8 cellular contexts compared by ENCODE assay signal in the genomic region with DNA sequence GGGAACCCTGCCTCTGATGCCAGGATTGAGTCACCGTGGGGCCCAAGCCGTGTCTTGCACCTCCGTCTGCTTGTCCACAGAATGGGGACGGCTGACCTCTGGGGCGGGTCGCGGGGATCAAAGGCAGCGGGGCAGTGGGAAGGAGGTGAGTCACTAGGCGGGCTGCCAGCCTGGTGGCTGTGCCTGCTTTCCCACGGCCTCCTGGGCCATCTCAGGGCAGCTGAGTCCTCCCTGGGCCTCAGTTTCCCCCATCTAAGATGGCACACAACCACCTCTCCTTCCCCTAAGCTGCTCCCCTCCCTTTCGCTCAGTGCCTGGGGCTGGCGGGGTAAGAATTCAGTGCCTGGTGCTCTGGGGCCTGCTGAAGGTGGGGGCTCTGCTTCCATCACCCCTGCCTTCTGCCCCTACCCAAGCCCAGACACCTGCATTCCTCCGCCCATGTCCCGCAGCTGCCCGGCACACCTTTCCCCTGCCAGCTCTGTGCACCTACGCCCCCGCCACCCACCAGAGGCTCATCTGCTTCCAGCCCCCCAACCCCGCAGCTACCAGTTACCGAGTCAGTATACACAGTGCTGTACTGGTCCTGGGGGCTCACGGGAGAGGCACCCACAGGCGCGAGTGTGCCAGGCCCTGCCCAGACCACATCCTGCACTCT. TPM values are rescaled to one million over a fixed set of nuclear protein-coding genes. Genes with fewer than 3 reads are reported as not detected.
A peak's percentile ranks its signal among the peaks of the same experiment; 100 is the strongest.
DNase-seq lines count a peak whose midpoint lies in the region; ATAC-seq and TF ChIP-seq lines count a peak whose summit lies in the region.
"Had no signal": no experiment of that assay in that cellular context is flagged by ENCODE, and none has a peak within 500 bp of the region (broad histone marks: within the 10 kb centered on the region; RNA-seq: fewer than 3 reads in every experiment).

No MANE protein-coding gene starts in this region.

- DNase-seq in HCT116 (ENCODE audit: low read depth, low spot score) (no peak), T-helper 22 cell (ENCODE audit: low read depth) (peak; percentile 37), Right ventricle myocardium superior (peak; percentile 77)
- DNase-seq in stimulated activated naive CD4-positive, alpha-beta T cell treated with Interleukin-2 at 50 U/mL for 16 hours (lab: John Stamatoyannopoulos, UW): peak; percentile 19
- DNase-seq: natural killer cell had no signal

- H3K79me2 ChIP-seq in HCT116 (ENCODE audit: insufficient read depth, low read length): peaks cover 52% of the 10 kb centered on the region

- peak overlapping the region; percentile 100 for H3K4me2 ChIP-seq in HCT116 (ENCODE audit: low read length)

- no peak for TF ChIP-seq POLR2A in HCT116 (IDR thresholded peaks at IDR 0.05; ENCODE audit: borderline replicate concordance, extremely low read depth, insufficient read depth, insufficient read length)

- POLR2A ChIA-PET in HCT116 (lab: Charles Lee): interaction anchor here (1.0 to 2.0 kb wide), 3 partner anchors 13 to 16 kb away, joined by 5 to 11 read pairs (median 6); no protein-coding TSS in a partner anchor

- RAD21 ChIA-PET in HCT116 (lab: Charles Lee; ENCODE audit: low non-redundant PET in 1 of 2, low total read pairs in 2 of 2, uncharacterized antibody in 2 of 2, unreplicated experiment in 2 of 2): interaction anchor here in 1 of 2 experiments (0.5 kb wide), 1 partner anchor 28 kb away, joined by 5 read pairs; no protein-coding TSS in a partner anchor

- no peaks in the 10 kb centered on the region for H3K9me3 ChIP-seq in HCT116 (ENCODE audit: control insufficient read depth in 1 of 2, insufficient read depth in 1 of 2, low read depth in 1 of 2, low read length in 2 of 2)

- H3K9me2 ChIP-seq in HCT116 (ENCODE audit: insufficient read depth): no peaks in the 10 kb centered on the region

- peak overlapping the region; percentile 45 for H3K9ac ChIP-seq in HCT116 (ENCODE audit: low read length)

- peaks cover 5 to 20% of the 10 kb centered on the region in 2 experiments; a peak in 3 of 4 replicates for H3K36me3 ChIP-seq in HCT116 (ENCODE audit: control insufficient read depth in 1 of 2, insufficient read depth in 2 of 2, low read length in 2 of 2)

- H3K27me3 ChIP-seq in HCT116 (ENCODE audit: insufficient read depth, low read length): no peaks in the 10 kb centered on the region

- peak overlapping the region; percentile 3 to 11; a peak in 1 of 4 replicates for H3K4me3 ChIP-seq in HCT116 (replicated peaks in 1 of 2; ENCODE audit: low read depth in 1 of 2, low read length in 2 of 2)

- H3K27ac ChIP-seq in HCT116 (ENCODE audit: low read depth, low read length): peak overlapping the region; percentile 56

- CTCF ChIA-PET in HCT116 (lab: Charles Lee): no interaction called here

- no peak for TF ChIP-seq RAD21 in HCT116 (IDR thresholded peaks at IDR 0.05; ENCODE audit: low read depth)

- intact Hi-C loops in HCT116 (cut with micrococcal nuclease) (no loop called here), Right ventricle myocardium superior (cut with DNase I) (no loop called here)

- peaks cover 52 to 83% of the 10 kb centered on the region in 2 experiments for H3K4me1 ChIP-seq in HCT116 (ENCODE audit: control insufficient read depth in 1 of 2, insufficient read depth in 2 of 2, low read length in 2 of 2)

- H2AFZ ChIP-seq in HCT116 (ENCODE audit: low read depth, low read length, poor library complexity, severe bottlenecking): no peak overlapping the region

- ATAC-seq in HCT116: peak; percentile 24
- ATAC-seq in Right ventricle myocardium superior (ENCODE audit: poor library complexity): no peak
- ATAC-seq in HG03571 (IDR thresholded peaks at IDR 0.05; ENCODE audit: unreplicated experiment): no peak
- no peak for ATAC-seq in GM21528 (IDR thresholded peaks at IDR 0.05; ENCODE audit: low FRiP score, unreplicated experiment)
- no peak for ATAC-seq in GM18519 (IDR thresholded peaks at IDR 0.05; ENCODE audit: low FRiP score, unreplicated experiment)
- ATAC-seq: natural killer cell had no signal

- no peak for TF ChIP-seq CTCF in HCT116 (IDR thresholded peaks at IDR 0.05 in 2 of 3, conservative IDR thresholded peaks at IDR 0.05 in 1 of 3; ENCODE audit: borderline replicate concordance in 1 of 3, insufficient read depth in 1 of 3, low read depth in 2 of 3, low read length in 2 of 3)

- no TSS peak for BruUV-seq in HCT116 (replicated peaks; lab: Mats Ljungman, UMichigan)

- H4K20me1 ChIP-seq in HCT116 (ENCODE audit: insufficient read depth): peaks cover 5% of the 10 kb centered on the region; the same call in 1 of the 2 replicates

TF ChIP-seq in HCT116, 20 proteins besides CTCF, POLR2A, EP300 and RAD21 (continues in another document):
- TF ChIP-seq EZH2phosphoT487 (IDR thresholded peaks at IDR 0.05; ENCODE audit: borderline replicate concordance): no peak
- TF ChIP-seq, protein P1, sequence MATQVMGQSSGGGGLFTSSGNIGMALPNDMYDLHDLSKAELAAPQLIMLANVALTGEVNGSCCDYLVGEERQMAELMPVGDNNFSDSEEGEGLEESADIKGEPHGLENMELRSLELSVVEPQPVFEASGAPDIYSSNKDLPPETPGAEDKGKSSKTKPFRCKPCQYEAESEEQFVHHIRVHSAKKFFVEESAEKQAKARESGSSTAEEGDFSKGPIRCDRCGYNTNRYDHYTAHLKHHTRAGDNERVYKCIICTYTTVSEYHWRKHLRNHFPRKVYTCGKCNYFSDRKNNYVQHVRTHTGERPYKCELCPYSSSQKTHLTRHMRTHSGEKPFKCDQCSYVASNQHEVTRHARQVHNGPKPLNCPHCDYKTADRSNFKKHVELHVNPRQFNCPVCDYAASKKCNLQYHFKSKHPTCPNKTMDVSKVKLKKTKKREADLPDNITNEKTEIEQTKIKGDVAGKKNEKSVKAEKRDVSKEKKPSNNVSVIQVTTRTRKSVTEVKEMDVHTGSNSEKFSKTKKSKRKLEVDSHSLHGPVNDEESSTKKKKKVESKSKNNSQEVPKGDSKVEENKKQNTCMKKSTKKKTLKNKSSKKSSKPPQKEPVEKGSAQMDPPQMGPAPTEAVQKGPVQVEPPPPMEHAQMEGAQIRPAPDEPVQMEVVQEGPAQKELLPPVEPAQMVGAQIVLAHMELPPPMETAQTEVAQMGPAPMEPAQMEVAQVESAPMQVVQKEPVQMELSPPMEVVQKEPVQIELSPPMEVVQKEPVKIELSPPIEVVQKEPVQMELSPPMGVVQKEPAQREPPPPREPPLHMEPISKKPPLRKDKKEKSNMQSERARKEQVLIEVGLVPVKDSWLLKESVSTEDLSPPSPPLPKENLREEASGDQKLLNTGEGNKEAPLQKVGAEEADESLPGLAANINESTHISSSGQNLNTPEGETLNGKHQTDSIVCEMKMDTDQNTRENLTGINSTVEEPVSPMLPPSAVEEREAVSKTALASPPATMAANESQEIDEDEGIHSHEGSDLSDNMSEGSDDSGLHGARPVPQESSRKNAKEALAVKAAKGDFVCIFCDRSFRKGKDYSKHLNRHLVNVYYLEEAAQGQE (IDR thresholded peaks at IDR 0.05; ENCODE audit: low read depth): no peak
- no peak for TF ChIP-seq CEBPB (IDR thresholded peaks at IDR 0.05; ENCODE audit: low read depth)
- TF ChIP-seq TCF7L2 (IDR thresholded peaks at IDR 0.05; ENCODE audit: borderline replicate concordance, extremely low read depth, insufficient read depth, insufficient read length): peak; percentile 99
- peak; percentile 64; the same call in 1 of the 2 replicates for TF ChIP-seq JUND (IDR thresholded peaks at IDR 0.05)
- TF ChIP-seq, protein P2, sequence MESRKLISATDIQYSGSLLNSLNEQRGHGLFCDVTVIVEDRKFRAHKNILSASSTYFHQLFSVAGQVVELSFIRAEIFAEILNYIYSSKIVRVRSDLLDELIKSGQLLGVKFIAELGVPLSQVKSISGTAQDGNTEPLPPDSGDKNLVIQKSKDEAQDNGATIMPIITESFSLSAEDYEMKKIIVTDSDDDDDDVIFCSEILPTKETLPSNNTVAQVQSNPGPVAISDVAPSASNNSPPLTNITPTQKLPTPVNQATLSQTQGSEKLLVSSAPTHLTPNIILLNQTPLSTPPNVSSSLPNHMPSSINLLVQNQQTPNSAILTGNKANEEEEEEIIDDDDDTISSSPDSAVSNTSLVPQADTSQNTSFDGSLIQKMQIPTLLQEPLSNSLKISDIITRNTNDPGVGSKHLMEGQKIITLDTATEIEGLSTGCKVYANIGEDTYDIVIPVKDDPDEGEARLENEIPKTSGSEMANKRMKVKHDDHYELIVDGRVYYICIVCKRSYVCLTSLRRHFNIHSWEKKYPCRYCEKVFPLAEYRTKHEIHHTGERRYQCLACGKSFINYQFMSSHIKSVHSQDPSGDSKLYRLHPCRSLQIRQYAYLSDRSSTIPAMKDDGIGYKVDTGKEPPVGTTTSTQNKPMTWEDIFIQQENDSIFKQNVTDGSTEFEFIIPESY (IDR thresholded peaks at IDR 0.05; ENCODE audit: extremely low read depth, insufficient replicate concordance, low read length): no peak
- TF ChIP-seq, protein P3, sequence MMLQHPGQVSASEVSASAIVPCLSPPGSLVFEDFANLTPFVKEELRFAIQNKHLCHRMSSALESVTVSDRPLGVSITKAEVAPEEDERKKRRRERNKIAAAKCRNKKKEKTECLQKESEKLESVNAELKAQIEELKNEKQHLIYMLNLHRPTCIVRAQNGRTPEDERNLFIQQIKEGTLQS (IDR thresholded peaks at IDR 0.05): no peak
- TF ChIP-seq SIN3A (IDR thresholded peaks at IDR 0.05; ENCODE audit: low read depth): no peak
- no peak for TF ChIP-seq YY1 (IDR thresholded peaks at IDR 0.05; ENCODE audit: extremely low read depth, insufficient replicate concordance, low read depth, low read length)
- TF ChIP-seq ZFX (IDR thresholded peaks at IDR 0.05): no peak
- TF ChIP-seq FOSL1 (IDR thresholded peaks at IDR 0.05; ENCODE audit: low read depth): no peak
- TF ChIP-seq EZH2 (IDR thresholded peaks at IDR 0.05): no peak
- TF ChIP-seq POLR2AphosphoS5 (IDR thresholded peaks at IDR 0.05; ENCODE audit: low read depth, low read length): peak; percentile 67
- no peak for TF ChIP-seq CBX3 (IDR thresholded peaks at IDR 0.05; ENCODE audit: low read depth)
- TF ChIP-seq, protein P4, sequence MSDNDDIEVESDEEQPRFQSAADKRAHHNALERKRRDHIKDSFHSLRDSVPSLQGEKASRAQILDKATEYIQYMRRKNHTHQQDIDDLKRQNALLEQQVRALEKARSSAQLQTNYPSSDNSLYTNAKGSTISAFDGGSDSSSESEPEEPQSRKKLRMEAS (IDR thresholded peaks at IDR 0.05): no peak
- no peak for TF ChIP-seq ELF1 (IDR thresholded peaks at IDR 0.05; ENCODE audit: borderline replicate concordance, low read depth)

RNA-seq across cellular contexts. Expression of a gene that starts 3.5 kb away (rescaled TPM):
- total RNA-seq in HCT116 (2021; ENCODE audit: unreplicated experiment): 271 TPM
- polyA plus RNA-seq in HCT116 (2012): 225 and 297 TPM in 2 replicates
- total RNA-seq in Right ventricle myocardium superior: 238 TPM

RNA-seq across cellular contexts. Expression of a gene that starts 32.1 kb away (rescaled TPM):
- total RNA-seq in HCT116 (2021; ENCODE audit: unreplicated experiment) (112 TPM), Right ventricle myocardium superior (56.3 TPM)
- 136 and 158 TPM in 2 replicates for polyA plus RNA-seq in HCT116 (2012)

RNA-seq across cellular contexts. Expression of a gene that starts 48.5 kb away (rescaled TPM):
- total RNA-seq in HCT116 (2021; ENCODE audit: unreplicated experiment) (32.1 TPM), Right ventricle myocardium superior (15.6 TPM)
- 39.3 and 39.8 TPM in 2 replicates for polyA plus RNA-seq in HCT116 (2012)

RNA-seq across cellular contexts. Expression of a gene that starts 49.1 kb away (rescaled TPM):
- total RNA-seq in HCT116 (2021; ENCODE audit: unreplicated experiment): 6.1 TPM
- 6.7 and 12.8 TPM in 2 replicates for polyA plus RNA-seq in HCT116 (2012)
- total RNA-seq in Right ventricle myocardium superior: 1.7 TPM
